In the genomic region with DNA sequence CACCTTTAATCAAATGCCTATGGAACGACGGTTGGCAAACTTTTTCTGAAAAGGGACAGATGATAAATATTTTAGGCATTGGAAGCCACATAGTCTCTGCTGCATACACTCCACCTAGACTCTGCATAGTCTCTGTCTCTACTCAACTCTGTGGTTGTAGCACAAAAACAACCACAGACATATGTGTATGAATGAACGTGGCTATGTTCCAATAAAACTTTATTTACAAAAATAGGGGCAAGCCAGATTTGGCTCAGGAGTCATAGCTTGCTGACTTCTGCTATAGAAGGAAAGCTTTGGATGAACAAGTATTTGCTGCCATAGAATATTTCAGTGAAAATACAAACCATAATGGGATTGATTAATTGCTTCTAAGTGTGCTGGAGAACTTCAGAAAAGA, we compare ENCODE assay signal across 27 cellular contexts. TPM values are rescaled to one million over a fixed set of nuclear protein-coding genes. Genes with fewer than 3 reads are reported as not detected.
"Had no signal": no experiment of that assay in that cellular context is flagged by ENCODE, and none has a peak within 500 bp of the region (broad histone marks: within the 10 kb centered on the region; RNA-seq: fewer than 3 reads in every experiment).

No MANE protein-coding gene starts in this region.

- ATAC-seq: activated naive CD4-positive, alpha-beta T cell treated with anti-CD3 and anti-CD28 coated beads, Interleukin-2, amount 50 U/mL, for 72 hours; activated naive CD8-positive, alpha-beta T cell treated with anti-CD3 and anti-CD28 coated beads, Interleukin-2, amount 50 U/mL, for 24 hours; activated T-cell treated with anti-CD3 and anti-CD28 coated beads, Interleukin-2, amount 50 U/mL, for 4 hours; body of pancreas; T-cell had no signal

- H3K27ac ChIP-seq: ascending aorta, body of pancreas, SK-N-MC had no signal

- FAIRE-seq: RCC 7860, TTC549 had no signal

- DNase-seq: activated B cell treated with CpG ODN at 0.5 μM for 24 hours; activated CD4-positive, alpha-beta memory T cell treated with anti-CD3 and anti-CD28 coated beads for 36 hours; activated CD4-positive, alpha-beta T cell treated with anti-CD3 and anti-CD28 coated beads, Interleukin-2, amount 10 ng/mL, durations not matched to agents 7 days and 5 days; activated CD8-positive, alpha-beta memory T cell treated with anti-CD3 and anti-CD28 coated beads for 24 hours; activated effector memory CD4-positive, alpha-beta T cell treated with anti-CD3 and anti-CD28 coated beads, Interleukin-2, amount 50 U/mL, for 16 hours; activated naive CD4-positive, alpha-beta T cell treated with Interleukin-2 at 50 U/mL for 16 hours; activated naive CD8-positive, alpha-beta T cell treated with anti-CD3 and anti-CD28 coated beads, Interleukin-2, amount 50 U/mL, for 24 hours; activated T-cell treated with anti-CD3 and anti-CD28 coated beads, Interleukin-2, amount 50 U/mL, for 4 hours; amniotic stem cell; body of pancreas; Kasumi-1; NCI-H1048; NCI-H1417; NCI-H2081 treated with DMSO at 0.1 percent for 48 hours; NCI-H446; NCI-H524; PC-3; SIG-M5; T-cell; T-helper 2 cell; T1000 had no signal

- H3K27me3 ChIP-seq: ascending aorta, body of pancreas had no signal

- H3K36me3 ChIP-seq: ascending aorta had no signal

- H3K4me3 ChIP-seq: ascending aorta, body of pancreas, SK-N-MC had no signal

- H3K9me3 ChIP-seq: ascending aorta, body of pancreas had no signal

- H3K4me1 ChIP-seq: body of pancreas had no signal

RNA-seq across cellular contexts. Expression of a gene that starts 37.5 kb away (rescaled TPM):
- total RNA-seq: activated B cell treated with CpG ODN at 0.5 μM for 24 hours; activated T-cell treated with anti-CD3 and anti-CD28 coated beads, Interleukin-2, amount 50 U/mL, for 4 hours; M059J; PC-3 had no signal

RNA-seq across cellular contexts. Expression of a gene that starts 37.5 kb away (rescaled TPM):
- total RNA-seq: activated B cell treated with CpG ODN at 0.5 μM for 24 hours; activated CD4-positive, alpha-beta T cell treated with anti-CD3 and anti-CD28 coated beads, Interleukin-2, amount 10 ng/mL, durations not matched to agents 7 days and 5 days; activated naive CD4-positive, alpha-beta T cell treated with anti-CD3 and anti-CD28 coated beads, Interleukin-2, amount 50 U/mL, for 72 hours; activated T-cell treated with anti-CD3 and anti-CD28 coated beads, Interleukin-2, amount 50 U/mL, for 4 hours; M059J; PC-3; T-cell had no signal
